11 cellular contexts compared by ENCODE assay signal in the genomic region with DNA sequence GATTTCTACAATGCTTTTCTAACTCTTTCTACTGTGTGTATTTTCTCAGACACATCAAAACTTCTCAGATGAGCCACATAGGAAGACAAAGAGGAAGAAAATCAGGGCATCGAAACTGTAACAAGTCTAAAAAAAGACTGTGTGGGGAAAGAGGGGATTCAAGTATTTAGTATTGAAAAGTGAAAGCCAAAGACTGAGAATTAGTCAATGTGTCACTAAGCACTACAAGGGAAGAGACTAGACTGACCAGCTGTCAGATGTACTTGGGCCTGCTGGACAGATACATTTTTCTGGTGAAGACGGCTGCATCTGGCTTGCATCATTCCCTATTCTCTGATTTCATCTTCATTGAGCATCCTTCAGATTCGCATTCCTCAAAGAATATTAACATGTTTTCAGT. TPM values are rescaled to one million over a fixed set of nuclear protein-coding genes. Genes with fewer than 3 reads are reported as not detected.
DNase-seq lines count a peak whose midpoint lies in the region; ATAC-seq and TF ChIP-seq lines count a peak whose summit lies in the region.
"Had no signal": no experiment of that assay in that cellular context is flagged by ENCODE, and none has a peak within 500 bp of the region (broad histone marks: within the 10 kb centered on the region; RNA-seq: fewer than 3 reads in every experiment).

No MANE protein-coding gene starts in this region.

- H3K27ac Mint-ChIP-seq in natural killer cell (no peak overlapping the region), endodermal cell (no peak overlapping the region)

- H3K36me3 Mint-ChIP-seq in natural killer cell (no peaks in the 10 kb centered on the region), endodermal cell (ENCODE audit: low read depth) (no peaks in the 10 kb centered on the region)

- H3K4me1 ChIP-seq in endodermal cell (ENCODE audit: control insufficient read depth, insufficient read depth, low read length), result no peaks in the 10 kb centered on the region
- H3K4me1 ChIP-seq: adrenal gland had no signal

- H3K9ac ChIP-seq in endodermal cell (ENCODE audit: extremely low read depth, low read length, poor library complexity, severe bottlenecking), result no peak overlapping the region

- no peak overlapping the region for H3K27ac ChIP-seq in endodermal cell (ENCODE audit: low read depth, low read length)
- H3K27ac ChIP-seq: adrenal gland had no signal

- H3K4me1 Mint-ChIP-seq in natural killer cell, result peaks cover 0 to 6% of the 10 kb centered on the region in 2 donors
- H3K4me1 Mint-ChIP-seq in endodermal cell, result no peaks in the 10 kb centered on the region

- no peaks in the 10 kb centered on the region for H3K9me3 ChIP-seq in endodermal cell (ENCODE audit: control insufficient read depth, low read length)
- H3K9me3 ChIP-seq: adrenal gland had no signal

- DNase-seq in fibroblast of villous mesenchyme (ENCODE audit: low read depth), result peak; percentile 19
- DNase-seq in natural killer cell, result no peak
- DNase-seq in endodermal cell, result no peak
- no peak for DNase-seq in hepatic stellate cell (ENCODE audit: low spot score)
- DNase-seq in ecto neural progenitor cell (ENCODE audit: low spot score), result no peak
- DNase-seq: activated CD4-positive, CD25-positive, alpha-beta regulatory T cell; adrenal gland; mammary epithelial cell had no signal

- H3K4me3 Mint-ChIP-seq in natural killer cell (no peak overlapping the region), endodermal cell (no peak overlapping the region)

- 93 to 100% methylated on average over 1 to 2 of the region's 3 CpGs for WGBS in endodermal cell (ENCODE audit: insufficient coverage in 1 of 2, insufficient read length in 1 of 2), 2 experiments

- H3K9me3 Mint-ChIP-seq in natural killer cell (no peaks in the 10 kb centered on the region), endodermal cell (no peaks in the 10 kb centered on the region)

- ATAC-seq in GM18502 (IDR thresholded peaks at IDR 0.05; ENCODE audit: poor library complexity, unreplicated experiment) (peak; percentile 90), GM21390 (IDR thresholded peaks at IDR 0.05; ENCODE audit: unreplicated experiment) (peak; percentile 90), HG03135 (IDR thresholded peaks at IDR 0.05; ENCODE audit: unreplicated experiment) (peak; percentile 88), natural killer cell (no peak)

- H3K27me3 ChIP-seq in endodermal cell (ENCODE audit: control insufficient read depth, insufficient read depth, low read length, poor library complexity, severe bottlenecking), result no peaks in the 10 kb centered on the region
- H3K27me3 ChIP-seq: adrenal gland had no signal

- no peak for TF ChIP-seq CTCF in fibroblast of villous mesenchyme (IDR thresholded peaks at IDR 0.05; ENCODE audit: insufficient read depth, low read depth, low read length)
- TF ChIP-seq CTCF in natural killer cell (IDR thresholded peaks at IDR 0.05), result no peak
- no peak for TF ChIP-seq CTCF in endodermal cell (conservative IDR thresholded peaks at IDR 0.05)

- H3K36me3 ChIP-seq in endodermal cell (ENCODE audit: control insufficient read depth, insufficient read depth, low read length), result no peaks in the 10 kb centered on the region
- H3K36me3 ChIP-seq: adrenal gland had no signal

- H3K4me3 ChIP-seq in fibroblast of villous mesenchyme (ENCODE audit: low read depth, low read length), result no peak overlapping the region
- H3K4me3 ChIP-seq in endodermal cell (ENCODE audit: low read length), result no peak overlapping the region
- H3K4me3 ChIP-seq: adrenal gland had no signal

- H3K27me3 Mint-ChIP-seq in natural killer cell (ENCODE audit: low read depth in 2 of 2) (peaks cover 0 to 4% of the 10 kb centered on the region in 2 donors), endodermal cell (ENCODE audit: insufficient read depth) (peaks cover 5% of the 10 kb centered on the region)

- intact Hi-C loops in natural killer cell (cut with micrococcal nuclease), result no loop called here

RNA-seq across cellular contexts. Expression of a gene that starts 25.4 kb away (rescaled TPM):
- total RNA-seq in fibroblast of villous mesenchyme, result 36.4 and 77.3 TPM in 2 replicates
- total RNA-seq in natural killer cell, result 100 to 1,000 TPM; 111 to 149 (median 118) TPM
- total RNA-seq in endodermal cell, result 100 to 1,000 TPM; 119 to 128 TPM
- polyA plus RNA-seq in endodermal cell (2013, experiment 1 of 2), result 233 TPM
- polyA plus RNA-seq in endodermal cell (2013, experiment 2 of 2), result 219 TPM

RNA-seq across cellular contexts. Expression of a gene that starts 30.3 kb away (rescaled TPM):
- 28.7 and 34.5 TPM in 2 replicates for total RNA-seq in fibroblast of villous mesenchyme
- 1 to 10 TPM in 2 of 3 donors, under 1 TPM in 1; 0.54 to 5.1 (median 3.7) TPM for total RNA-seq in natural killer cell
- 1 to 10 TPM; 3.2 to 4.7 TPM for total RNA-seq in endodermal cell
- 11.9 TPM for polyA plus RNA-seq in endodermal cell (2013, experiment 1 of 2)
- polyA plus RNA-seq in endodermal cell (2013, experiment 2 of 2), result 11.1 TPM

RNA-seq across cellular contexts. Expression of a gene that starts 37.3 kb away (rescaled TPM):
- 27.4 and 41.5 TPM in 2 replicates for total RNA-seq in fibroblast of villous mesenchyme
- 10 to 100 TPM; 19.3 to 23.1 (median 22.7) TPM for total RNA-seq in natural killer cell
- total RNA-seq in endodermal cell, result 10 to 100 TPM; 27.6 to 30.6 TPM
- polyA plus RNA-seq in endodermal cell (2013, experiment 1 of 2), result 30.6 TPM
- 30.3 TPM for polyA plus RNA-seq in endodermal cell (2013, experiment 2 of 2)

Comparison
In these comparisons a context has a peak if more than half of its experiments do, and no peak if none do; other contexts are left out.
1. ATAC-seq: peak in GM18502 (single experiment), GM21390 (single experiment) and HG03135 (single experiment); none in natural killer cell (0 of 3).